Comparison of ENCODE assay signal across 1 cellular context in the genomic region with DNA sequence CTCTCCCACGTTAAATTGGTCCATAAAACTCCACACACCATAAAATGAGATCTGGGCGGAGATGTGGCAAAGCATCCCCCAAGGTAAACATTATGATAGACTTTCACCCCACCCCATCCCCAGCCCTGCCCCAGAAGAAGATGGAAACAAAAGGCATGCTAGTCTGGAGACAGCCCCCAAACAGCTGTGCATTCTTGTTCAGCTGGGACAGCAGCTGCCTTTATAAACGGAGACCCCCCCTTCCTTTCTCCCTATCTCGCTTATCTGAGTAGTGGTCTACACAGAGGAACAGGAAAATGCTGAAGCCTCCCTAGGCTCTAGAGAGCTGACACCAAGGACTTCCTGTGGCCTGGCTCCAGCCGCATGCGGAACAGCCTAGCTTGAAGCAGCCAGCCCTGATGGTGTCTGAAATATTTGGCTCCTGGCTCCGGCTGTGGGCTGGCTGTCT.
TF ChIP-seq lines count a peak whose summit lies in the region.

No MANE protein-coding gene starts in this region.

TF ChIP-seq in GM23338, 12 proteins besides CTCF, POLR2A, EP300 and RAD21:
- no peak for TF ChIP-seq ZNF462 (CRISPR knock-in tag; IDR thresholded peaks at IDR 0.05)
- TF ChIP-seq CREB1 (CRISPR knock-in tag; IDR thresholded peaks at IDR 0.05; ENCODE audit: low read depth), result no peak
- TF ChIP-seq POLR2AphosphoS5 (IDR thresholded peaks at IDR 0.05; ENCODE audit: low read depth), result no peak
- no peak for TF ChIP-seq JUNB (IDR thresholded peaks at IDR 0.05; ENCODE audit: unreplicated experiment)
- no peak for TF ChIP-seq ZNF331 (CRISPR knock-in tag; IDR thresholded peaks at IDR 0.05; ENCODE audit: low read depth)
- TF ChIP-seq STAT1 (IDR thresholded peaks at IDR 0.05; ENCODE audit: unreplicated experiment), result no peak
- TF ChIP-seq, protein P1, sequence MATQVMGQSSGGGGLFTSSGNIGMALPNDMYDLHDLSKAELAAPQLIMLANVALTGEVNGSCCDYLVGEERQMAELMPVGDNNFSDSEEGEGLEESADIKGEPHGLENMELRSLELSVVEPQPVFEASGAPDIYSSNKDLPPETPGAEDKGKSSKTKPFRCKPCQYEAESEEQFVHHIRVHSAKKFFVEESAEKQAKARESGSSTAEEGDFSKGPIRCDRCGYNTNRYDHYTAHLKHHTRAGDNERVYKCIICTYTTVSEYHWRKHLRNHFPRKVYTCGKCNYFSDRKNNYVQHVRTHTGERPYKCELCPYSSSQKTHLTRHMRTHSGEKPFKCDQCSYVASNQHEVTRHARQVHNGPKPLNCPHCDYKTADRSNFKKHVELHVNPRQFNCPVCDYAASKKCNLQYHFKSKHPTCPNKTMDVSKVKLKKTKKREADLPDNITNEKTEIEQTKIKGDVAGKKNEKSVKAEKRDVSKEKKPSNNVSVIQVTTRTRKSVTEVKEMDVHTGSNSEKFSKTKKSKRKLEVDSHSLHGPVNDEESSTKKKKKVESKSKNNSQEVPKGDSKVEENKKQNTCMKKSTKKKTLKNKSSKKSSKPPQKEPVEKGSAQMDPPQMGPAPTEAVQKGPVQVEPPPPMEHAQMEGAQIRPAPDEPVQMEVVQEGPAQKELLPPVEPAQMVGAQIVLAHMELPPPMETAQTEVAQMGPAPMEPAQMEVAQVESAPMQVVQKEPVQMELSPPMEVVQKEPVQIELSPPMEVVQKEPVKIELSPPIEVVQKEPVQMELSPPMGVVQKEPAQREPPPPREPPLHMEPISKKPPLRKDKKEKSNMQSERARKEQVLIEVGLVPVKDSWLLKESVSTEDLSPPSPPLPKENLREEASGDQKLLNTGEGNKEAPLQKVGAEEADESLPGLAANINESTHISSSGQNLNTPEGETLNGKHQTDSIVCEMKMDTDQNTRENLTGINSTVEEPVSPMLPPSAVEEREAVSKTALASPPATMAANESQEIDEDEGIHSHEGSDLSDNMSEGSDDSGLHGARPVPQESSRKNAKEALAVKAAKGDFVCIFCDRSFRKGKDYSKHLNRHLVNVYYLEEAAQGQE (IDR thresholded peaks at IDR 0.05; ENCODE audit: unreplicated experiment), result no peak
- no peak for TF ChIP-seq ZNF114 (CRISPR knock-in tag; IDR thresholded peaks at IDR 0.05)
- TF ChIP-seq, protein P2, sequence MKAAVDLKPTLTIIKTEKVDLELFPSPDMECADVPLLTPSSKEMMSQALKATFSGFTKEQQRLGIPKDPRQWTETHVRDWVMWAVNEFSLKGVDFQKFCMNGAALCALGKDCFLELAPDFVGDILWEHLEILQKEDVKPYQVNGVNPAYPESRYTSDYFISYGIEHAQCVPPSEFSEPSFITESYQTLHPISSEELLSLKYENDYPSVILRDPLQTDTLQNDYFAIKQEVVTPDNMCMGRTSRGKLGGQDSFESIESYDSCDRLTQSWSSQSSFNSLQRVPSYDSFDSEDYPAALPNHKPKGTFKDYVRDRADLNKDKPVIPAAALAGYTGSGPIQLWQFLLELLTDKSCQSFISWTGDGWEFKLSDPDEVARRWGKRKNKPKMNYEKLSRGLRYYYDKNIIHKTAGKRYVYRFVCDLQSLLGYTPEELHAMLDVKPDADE (IDR thresholded peaks at IDR 0.05), result no peak
- TF ChIP-seq EZH2phosphoT487 (IDR thresholded peaks at IDR 0.05; ENCODE audit: unreplicated experiment), result no peak
- TF ChIP-seq NANOG (IDR thresholded peaks at IDR 0.05; ENCODE audit: borderline replicate concordance), result no peak
- TF ChIP-seq EZH2 (IDR thresholded peaks at IDR 0.05; ENCODE audit: low read depth, unreplicated experiment), result no peak
